In genomic region chr18:36130883-36131653, GRCh38 we compare ENCODE assay signal across 1 cellular context.
A peak's percentile ranks its signal among the peaks of the same experiment; 100 is the strongest.
TF ChIP-seq lines count a peak whose summit lies in the region.

No MANE protein-coding gene starts in this region.

TF ChIP-seq in HepG2, 621 proteins besides CTCF, POLR2A, EP300 and RAD21:
- no peak for TF ChIP-seq NRL (CRISPR knock-in tag; IDR thresholded peaks at IDR 0.05; ENCODE audit: borderline replicate concordance)
- TF ChIP-seq ZNF460 (CRISPR knock-in tag; IDR thresholded peaks at IDR 0.05; ENCODE audit: borderline replicate concordance): peak; percentile 91
- TF ChIP-seq SOX6 (IDR thresholded peaks at IDR 0.05): no peak
- TF ChIP-seq SOX6 (CRISPR knock-in tag; IDR thresholded peaks at IDR 0.05): 0 out of 2 replicates have a peak, but pooled peaks have one; percentile 27
- TF ChIP-seq PHB2 (IDR thresholded peaks at IDR 0.05; ENCODE audit: partially characterized antibody): no peak
- no peak for TF ChIP-seq ZNF143 (CRISPR knock-in tag; IDR thresholded peaks at IDR 0.05)
- peak; percentile 20 for TF ChIP-seq ASH2L (IDR thresholded peaks at IDR 0.05; ENCODE audit: insufficient read length, low read depth, low read length)
- peak; percentile 86 for TF ChIP-seq ZNF121 (CRISPR knock-in tag; IDR thresholded peaks at IDR 0.05)
- peak; percentile 52 for TF ChIP-seq HNRNPLL (IDR thresholded peaks at IDR 0.05; ENCODE audit: low read depth, low read length, poor library complexity, severe bottlenecking)
- 0 out of 2 replicates have a peak, but pooled peaks have one; percentile 3 for TF ChIP-seq SAP130 (CRISPR knock-in tag; IDR thresholded peaks at IDR 0.05; ENCODE audit: low read depth)
- TF ChIP-seq GTF2F1 (IDR thresholded peaks at IDR 0.05; ENCODE audit: low read length): no peak
- TF ChIP-seq ZNF780A (CRISPR knock-in tag; IDR thresholded peaks at IDR 0.05): no peak
- TF ChIP-seq KDM5A (IDR thresholded peaks at IDR 0.05; ENCODE audit: borderline replicate concordance, low read length): no peak
- TF ChIP-seq KMT2A (CRISPR knock-in tag; IDR thresholded peaks at IDR 0.05): peak; percentile 19; the same call in 1 of the 2 replicates
- TF ChIP-seq, protein P1, sequence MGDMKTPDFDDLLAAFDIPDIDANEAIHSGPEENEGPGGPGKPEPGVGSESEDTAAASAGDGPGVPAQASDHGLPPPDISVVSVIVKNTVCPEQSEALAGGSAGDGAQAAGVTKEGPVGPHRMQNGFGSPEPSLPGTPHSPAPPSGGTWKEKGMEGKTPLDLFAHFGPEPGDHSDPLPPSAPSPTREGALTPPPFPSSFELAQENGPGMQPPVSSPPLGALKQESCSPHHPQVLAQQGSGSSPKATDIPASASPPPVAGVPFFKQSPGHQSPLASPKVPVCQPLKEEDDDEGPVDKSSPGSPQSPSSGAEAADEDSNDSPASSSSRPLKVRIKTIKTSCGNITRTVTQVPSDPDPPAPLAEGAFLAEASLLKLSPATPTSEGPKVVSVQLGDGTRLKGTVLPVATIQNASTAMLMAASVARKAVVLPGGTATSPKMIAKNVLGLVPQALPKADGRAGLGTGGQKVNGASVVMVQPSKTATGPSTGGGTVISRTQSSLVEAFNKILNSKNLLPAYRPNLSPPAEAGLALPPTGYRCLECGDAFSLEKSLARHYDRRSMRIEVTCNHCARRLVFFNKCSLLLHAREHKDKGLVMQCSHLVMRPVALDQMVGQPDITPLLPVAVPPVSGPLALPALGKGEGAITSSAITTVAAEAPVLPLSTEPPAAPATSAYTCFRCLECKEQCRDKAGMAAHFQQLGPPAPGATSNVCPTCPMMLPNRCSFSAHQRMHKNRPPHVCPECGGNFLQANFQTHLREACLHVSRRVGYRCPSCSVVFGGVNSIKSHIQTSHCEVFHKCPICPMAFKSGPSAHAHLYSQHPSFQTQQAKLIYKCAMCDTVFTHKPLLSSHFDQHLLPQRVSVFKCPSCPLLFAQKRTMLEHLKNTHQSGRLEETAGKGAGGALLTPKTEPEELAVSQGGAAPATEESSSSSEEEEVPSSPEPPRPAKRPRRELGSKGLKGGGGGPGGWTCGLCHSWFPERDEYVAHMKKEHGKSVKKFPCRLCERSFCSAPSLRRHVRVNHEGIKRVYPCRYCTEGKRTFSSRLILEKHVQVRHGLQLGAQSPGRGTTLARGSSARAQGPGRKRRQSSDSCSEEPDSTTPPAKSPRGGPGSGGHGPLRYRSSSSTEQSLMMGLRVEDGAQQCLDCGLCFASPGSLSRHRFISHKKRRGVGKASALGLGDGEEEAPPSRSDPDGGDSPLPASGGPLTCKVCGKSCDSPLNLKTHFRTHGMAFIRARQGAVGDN (CRISPR knock-in tag; IDR thresholded peaks at IDR 0.05): peak; percentile 56
- TF ChIP-seq, protein P2, sequence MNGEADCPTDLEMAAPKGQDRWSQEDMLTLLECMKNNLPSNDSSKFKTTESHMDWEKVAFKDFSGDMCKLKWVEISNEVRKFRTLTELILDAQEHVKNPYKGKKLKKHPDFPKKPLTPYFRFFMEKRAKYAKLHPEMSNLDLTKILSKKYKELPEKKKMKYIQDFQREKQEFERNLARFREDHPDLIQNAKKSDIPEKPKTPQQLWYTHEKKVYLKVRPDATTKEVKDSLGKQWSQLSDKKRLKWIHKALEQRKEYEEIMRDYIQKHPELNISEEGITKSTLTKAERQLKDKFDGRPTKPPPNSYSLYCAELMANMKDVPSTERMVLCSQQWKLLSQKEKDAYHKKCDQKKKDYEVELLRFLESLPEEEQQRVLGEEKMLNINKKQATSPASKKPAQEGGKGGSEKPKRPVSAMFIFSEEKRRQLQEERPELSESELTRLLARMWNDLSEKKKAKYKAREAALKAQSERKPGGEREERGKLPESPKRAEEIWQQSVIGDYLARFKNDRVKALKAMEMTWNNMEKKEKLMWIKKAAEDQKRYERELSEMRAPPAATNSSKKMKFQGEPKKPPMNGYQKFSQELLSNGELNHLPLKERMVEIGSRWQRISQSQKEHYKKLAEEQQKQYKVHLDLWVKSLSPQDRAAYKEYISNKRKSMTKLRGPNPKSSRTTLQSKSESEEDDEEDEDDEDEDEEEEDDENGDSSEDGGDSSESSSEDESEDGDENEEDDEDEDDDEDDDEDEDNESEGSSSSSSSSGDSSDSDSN (CRISPR knock-in tag; IDR thresholded peaks at IDR 0.05): 0 out of 2 replicates have a peak, but pooled peaks have one; percentile 26
- TF ChIP-seq RBFOX2 (IDR thresholded peaks at IDR 0.05; ENCODE audit: low read depth, low read length): 0 out of 2 replicates have a peak, but pooled peaks have one; percentile 19
- TF ChIP-seq RXRA (CRISPR knock-in tag; IDR thresholded peaks at IDR 0.05): no peak
- no peak for TF ChIP-seq ARNT (IDR thresholded peaks at IDR 0.05)
- no peak for TF ChIP-seq AHDC1 (CRISPR knock-in tag; IDR thresholded peaks at IDR 0.05; ENCODE audit: borderline replicate concordance)
- peak; percentile 47; the same call in 1 of the 2 replicates for TF ChIP-seq ZMYM3 (CRISPR knock-in tag; IDR thresholded peaks at IDR 0.05)
- TF ChIP-seq ZNF784 (CRISPR knock-in tag; IDR thresholded peaks at IDR 0.05; ENCODE audit: borderline replicate concordance): 0 out of 2 replicates have a peak, but pooled peaks have one; percentile 49
- TF ChIP-seq KDM5B (CRISPR knock-in tag; IDR thresholded peaks at IDR 0.05; ENCODE audit: borderline replicate concordance): 0 out of 2 replicates have a peak, but pooled peaks have one; percentile 42
- TF ChIP-seq HOXA3 (CRISPR knock-in tag; IDR thresholded peaks at IDR 0.05): 0 out of 2 replicates have a peak, but pooled peaks have one; percentile 38
- TF ChIP-seq ZBTB38 (CRISPR knock-in tag; IDR thresholded peaks at IDR 0.05): 0 out of 2 replicates have a peak, but pooled peaks have one; percentile 28
- TF ChIP-seq SRF (IDR thresholded peaks at IDR 0.05; ENCODE audit: low read depth, low read length): no peak
- TF ChIP-seq, protein P3, sequence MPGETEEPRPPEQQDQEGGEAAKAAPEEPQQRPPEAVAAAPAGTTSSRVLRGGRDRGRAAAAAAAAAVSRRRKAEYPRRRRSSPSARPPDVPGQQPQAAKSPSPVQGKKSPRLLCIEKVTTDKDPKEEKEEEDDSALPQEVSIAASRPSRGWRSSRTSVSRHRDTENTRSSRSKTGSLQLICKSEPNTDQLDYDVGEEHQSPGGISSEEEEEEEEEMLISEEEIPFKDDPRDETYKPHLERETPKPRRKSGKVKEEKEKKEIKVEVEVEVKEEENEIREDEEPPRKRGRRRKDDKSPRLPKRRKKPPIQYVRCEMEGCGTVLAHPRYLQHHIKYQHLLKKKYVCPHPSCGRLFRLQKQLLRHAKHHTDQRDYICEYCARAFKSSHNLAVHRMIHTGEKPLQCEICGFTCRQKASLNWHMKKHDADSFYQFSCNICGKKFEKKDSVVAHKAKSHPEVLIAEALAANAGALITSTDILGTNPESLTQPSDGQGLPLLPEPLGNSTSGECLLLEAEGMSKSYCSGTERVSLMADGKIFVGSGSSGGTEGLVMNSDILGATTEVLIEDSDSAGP (CRISPR knock-in tag; IDR thresholded peaks at IDR 0.05; ENCODE audit: borderline replicate concordance): peak; percentile 52; the same call in 1 of the 2 replicates
- TF ChIP-seq ARID4A (CRISPR knock-in tag; IDR thresholded peaks at IDR 0.05; ENCODE audit: borderline replicate concordance): 0 out of 2 replicates have a peak, but pooled peaks have one; percentile 17
- TF ChIP-seq ZC3H4 (CRISPR knock-in tag; IDR thresholded peaks at IDR 0.05; ENCODE audit: borderline replicate concordance): no peak
- TF ChIP-seq PRPF4 (IDR thresholded peaks at IDR 0.05; ENCODE audit: low read depth, low read length, poor library complexity, severe bottlenecking): no peak
- TF ChIP-seq ELF3 (CRISPR knock-in tag; IDR thresholded peaks at IDR 0.05): 0 out of 2 replicates have a peak, but pooled peaks have one; percentile 2
- TF ChIP-seq YY1 (IDR thresholded peaks at IDR 0.05; ENCODE audit: insufficient read depth, insufficient replicate concordance, low read depth, low read length): peak; percentile 66
- TF ChIP-seq SRSF4 (IDR thresholded peaks at IDR 0.05; ENCODE audit: low read depth, low read length, poor library complexity, severe bottlenecking): no peak
- TF ChIP-seq, protein P4, sequence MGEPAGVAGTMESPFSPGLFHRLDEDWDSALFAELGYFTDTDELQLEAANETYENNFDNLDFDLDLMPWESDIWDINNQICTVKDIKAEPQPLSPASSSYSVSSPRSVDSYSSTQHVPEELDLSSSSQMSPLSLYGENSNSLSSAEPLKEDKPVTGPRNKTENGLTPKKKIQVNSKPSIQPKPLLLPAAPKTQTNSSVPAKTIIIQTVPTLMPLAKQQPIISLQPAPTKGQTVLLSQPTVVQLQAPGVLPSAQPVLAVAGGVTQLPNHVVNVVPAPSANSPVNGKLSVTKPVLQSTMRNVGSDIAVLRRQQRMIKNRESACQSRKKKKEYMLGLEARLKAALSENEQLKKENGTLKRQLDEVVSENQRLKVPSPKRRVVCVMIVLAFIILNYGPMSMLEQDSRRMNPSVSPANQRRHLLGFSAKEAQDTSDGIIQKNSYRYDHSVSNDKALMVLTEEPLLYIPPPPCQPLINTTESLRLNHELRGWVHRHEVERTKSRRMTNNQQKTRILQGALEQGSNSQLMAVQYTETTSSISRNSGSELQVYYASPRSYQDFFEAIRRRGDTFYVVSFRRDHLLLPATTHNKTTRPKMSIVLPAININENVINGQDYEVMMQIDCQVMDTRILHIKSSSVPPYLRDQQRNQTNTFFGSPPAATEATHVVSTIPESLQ (CRISPR knock-in tag; conservative IDR thresholded peaks at IDR 0.05): no peak
- TF ChIP-seq, protein P5, sequence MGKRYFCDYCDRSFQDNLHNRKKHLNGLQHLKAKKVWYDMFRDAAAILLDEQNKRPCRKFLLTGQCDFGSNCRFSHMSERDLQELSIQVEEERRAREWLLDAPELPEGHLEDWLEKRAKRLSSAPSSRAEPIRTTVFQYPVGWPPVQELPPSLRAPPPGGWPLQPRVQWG (CRISPR knock-in tag; IDR thresholded peaks at IDR 0.05; ENCODE audit: borderline replicate concordance, low read depth): no peak
